In the genomic region with DNA sequence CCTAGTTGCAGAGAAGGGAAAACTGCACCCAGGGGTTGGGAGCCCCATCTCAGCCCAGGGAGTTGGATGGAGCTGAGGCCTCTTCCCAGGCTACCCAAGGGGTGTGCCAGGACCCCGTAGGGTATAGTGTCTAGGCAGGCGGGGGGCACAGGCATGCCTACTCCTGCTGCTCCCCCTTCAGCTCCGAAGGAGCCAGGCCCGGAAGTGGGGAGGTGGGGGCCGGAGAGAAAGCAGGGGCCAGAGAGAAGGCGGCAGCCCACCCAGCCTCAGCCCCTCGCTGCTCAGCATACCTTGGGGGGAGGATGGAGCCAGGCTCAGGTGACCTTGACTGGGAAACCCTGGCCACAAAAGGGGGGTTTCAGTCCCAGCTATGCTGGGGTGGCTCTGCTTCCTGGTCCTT, we compare ENCODE assay signal across 12 cellular contexts. TPM values are rescaled to one million over a fixed set of nuclear protein-coding genes. Genes with fewer than 3 reads are reported as not detected.
DNase-seq lines count a peak whose midpoint lies in the region; ATAC-seq and TF ChIP-seq lines count a peak whose summit lies in the region.
"Had no signal": no experiment of that assay in that cellular context is flagged by ENCODE, and none has a peak within 500 bp of the region (broad histone marks: within the 10 kb centered on the region; RNA-seq: fewer than 3 reads in every experiment).

No MANE protein-coding gene starts in this region.

- H3K27me3 Mint-ChIP-seq in endodermal cell (ENCODE audit: insufficient read depth) (peaks cover 15% of the 10 kb centered on the region), mesothelial cell of epicardium (ENCODE audit: low read depth) (peaks cover 2% of the 10 kb centered on the region)
- H3K27me3 Mint-ChIP-seq in stimulated activated naive CD8-positive, alpha-beta T cell treated with anti-CD3 and anti-CD28 coated beads, Interleukin-15, amount 100 ng/mL, for 72 hours, result peaks cover 50% of the 10 kb centered on the region

- H4K20me1 ChIP-seq in PC-3 (ENCODE audit: low read length), result 0 out of 2 replicates have a peak, but pooled peaks cover 10% of the 10 kb centered on the region

- H3K9me3 Mint-ChIP-seq in endodermal cell (no peaks in the 10 kb centered on the region), mesothelial cell of epicardium (no peaks in the 10 kb centered on the region)
- no peaks in the 10 kb centered on the region for H3K9me3 Mint-ChIP-seq in stimulated activated naive CD8-positive, alpha-beta T cell treated with anti-CD3 and anti-CD28 coated beads, Interleukin-15, amount 100 ng/mL, for 72 hours

- CTCF ChIA-PET in PC-3 (lab: Charles Lee), result interaction anchor here (0.7 to 0.9 kb wide), 2 partner anchors 9 to 258 kb away, joined by 3 to 6 read pairs; no protein-coding TSS in a partner anchor

- TF ChIP-seq POLR2A in transverse colon (IDR thresholded peaks at IDR 0.05), result no peak

- H3K27ac ChIP-seq in PC-3 (ENCODE audit: low read length) (no peak overlapping the region), endodermal cell (ENCODE audit: low read depth, low read length) (peak overlapping the region; percentile 43), transverse colon (peak overlapping the region; percentile 75 to 85 (median 82))

- H3K27me3 ChIP-seq in PC-3 (ENCODE audit: low read length) (no peaks in the 10 kb centered on the region), endodermal cell (ENCODE audit: control insufficient read depth, insufficient read depth, low read length, poor library complexity, severe bottlenecking) (peaks cover 25% of the 10 kb centered on the region), transverse colon (peaks cover 14% of the 10 kb centered on the region)

- no peaks in the 10 kb centered on the region for H3K36me3 ChIP-seq in PC-3 (ENCODE audit: low read depth, low read length)
- no peaks in the 10 kb centered on the region for H3K36me3 ChIP-seq in endodermal cell (ENCODE audit: control insufficient read depth, insufficient read depth, low read length)
- no peaks in the 10 kb centered on the region for H3K36me3 ChIP-seq in transverse colon

- no peak for ATAC-seq in PC-3
- ATAC-seq in stimulated activated naive CD8-positive, alpha-beta T cell treated with anti-CD3 and anti-CD28 coated beads, Interleukin-15, amount 100 ng/mL, for 72 hours, result no peak

- peaks cover 43% of the 10 kb centered on the region for H3K4me1 Mint-ChIP-seq in endodermal cell
- peaks cover 76% of the 10 kb centered on the region for H3K4me1 Mint-ChIP-seq in mesothelial cell of epicardium
- H3K4me1 Mint-ChIP-seq in stimulated activated naive CD8-positive, alpha-beta T cell treated with anti-CD3 and anti-CD28 coated beads, Interleukin-15, amount 100 ng/mL, for 72 hours, result peaks cover 20% of the 10 kb centered on the region

- no peak for TF ChIP-seq EP300 in transverse colon (IDR thresholded peaks at IDR 0.05; ENCODE audit: low read depth)

- no peaks in the 10 kb centered on the region for H3F3A ChIP-seq in PC-3 (ENCODE audit: low read length, unreplicated experiment)

- H3K79me2 ChIP-seq in PC-3 (ENCODE audit: low read length), result peaks cover 34% of the 10 kb centered on the region

- BruUV-seq in PC-3 (replicated peaks; lab: Mats Ljungman, UMichigan), result no TSS peak

- intact Hi-C loops in PC-3 (cut with micrococcal nuclease) (loop anchor here (5.0 kb wide), 1 partner anchor 71 kb away; no protein-coding TSS in a partner anchor), transverse colon (cut with DNase I; ENCODE audit: low total_unique reads) (no loop called here)

- H2AFZ ChIP-seq in PC-3 (ENCODE audit: low read length), result peak overlapping the region; percentile 24; the same call in 1 of the 2 replicates

- peak overlapping the region; percentile 70 for H3K27ac Mint-ChIP-seq in endodermal cell
- peak overlapping the region; percentile 86 for H3K27ac Mint-ChIP-seq in mesothelial cell of epicardium
- no peak overlapping the region for H3K27ac Mint-ChIP-seq in stimulated activated naive CD8-positive, alpha-beta T cell treated with anti-CD3 and anti-CD28 coated beads, Interleukin-15, amount 100 ng/mL, for 72 hours
- H3K27ac Mint-ChIP-seq: activated naive CD8-positive, alpha-beta T cell had no signal

- H3K9me3 ChIP-seq in PC-3 (ENCODE audit: low read length), result no peaks in the 10 kb centered on the region
- no peaks in the 10 kb centered on the region for H3K9me3 ChIP-seq in endodermal cell (ENCODE audit: control insufficient read depth, low read length)
- no peaks in the 10 kb centered on the region for H3K9me3 ChIP-seq in transverse colon

- H3K4me3 ChIP-seq in PC-3 (ENCODE audit: low read length) (peak overlapping the region; percentile 81), endodermal cell (ENCODE audit: low read length) (peak overlapping the region; percentile 85), transverse colon (peak overlapping the region in 3 of 4 donors; percentile 53 to 64 (median 62))

- H3K9ac ChIP-seq in PC-3 (ENCODE audit: low read length) (peak overlapping the region; percentile 82), endodermal cell (ENCODE audit: extremely low read depth, low read length, poor library complexity, severe bottlenecking) (no peak overlapping the region)

- TF ChIP-seq CTCF in PC-3 (conservative IDR thresholded peaks at IDR 0.05; ENCODE audit: low read depth, low read length) (no peak), endodermal cell (conservative IDR thresholded peaks at IDR 0.05) (no peak), mesothelial cell of epicardium (IDR thresholded peaks at IDR 0.05; ENCODE audit: unreplicated experiment) (no peak), transverse colon (IDR thresholded peaks at IDR 0.05) (no peak)

- 30 to 41% methylated on average over 4 to 7 of the region's 7 CpGs for WGBS in endodermal cell (ENCODE audit: insufficient coverage in 1 of 2, insufficient read length in 1 of 2), 2 experiments
- 40% methylated on average over 7 of the region's 7 CpGs; no CpG with 5 or more reads in 1 of the 2 donors for WGBS in transverse colon (ENCODE audit: low coverage in 1 of 2), 2 donors

- in situ Hi-C loops in transverse colon (cut with MboI; ENCODE audit: low pct_ligation_motif_present in 1 of 4, low pct_unique_long_range_greater_than_20kb in 1 of 4, low sequenced_read_pairs in 3 of 4), result no loop called here

- POLR2A ChIA-PET in PC-3 (lab: Charles Lee; ENCODE audit: unreplicated experiment), result interaction anchor here (0.7 kb wide), 2 partner anchors 9 to 518 kb away, joined by 3 to 5 read pairs; no protein-coding TSS in a partner anchor

- peaks cover 2% of the 10 kb centered on the region for H3K36me3 Mint-ChIP-seq in endodermal cell (ENCODE audit: low read depth)
- H3K36me3 Mint-ChIP-seq in mesothelial cell of epicardium, result peaks cover 5% of the 10 kb centered on the region
- H3K36me3 Mint-ChIP-seq: activated naive CD8-positive, alpha-beta T cell had no signal

- H3K9me2 ChIP-seq in PC-3 (replicated peaks; ENCODE audit: low read length), result no peaks in the 10 kb centered on the region

- H3K4me1 ChIP-seq in PC-3 (ENCODE audit: insufficient read depth, low read length) (peaks cover 49% of the 10 kb centered on the region), endodermal cell (ENCODE audit: control insufficient read depth, insufficient read depth, low read length) (peaks cover 19% of the 10 kb centered on the region), transverse colon (peaks cover 20 to 66% (median 46%) of the 10 kb centered on the region in 4 donors)

- H3K4me3 Mint-ChIP-seq in endodermal cell (peak overlapping the region; percentile 93), mesothelial cell of epicardium (peak overlapping the region; percentile 92)
- no peak overlapping the region for H3K4me3 Mint-ChIP-seq in stimulated activated naive CD8-positive, alpha-beta T cell treated with anti-CD3 and anti-CD28 coated beads, Interleukin-15, amount 100 ng/mL, for 72 hours

- no peak for DNase-seq in PC-3
- no peak for DNase-seq in endodermal cell
- no peak for DNase-seq in mesothelial cell of epicardium (ENCODE audit: low spot score in 2 of 2, unreplicated experiment in 2 of 2)
- DNase-seq in transverse colon, result no peak
- no peak for DNase-seq in activated CD4-positive, CD25-positive, alpha-beta regulatory T cell (lab: John Stamatoyannopoulos, UW)
- no peak for DNase-seq in NCI-H1694 treated with DMSO at 0.1 percent for 48 hours (lab: John Stamatoyannopoulos, UW)
- no peak for DNase-seq in stimulated activated naive CD8-positive, alpha-beta T cell treated with anti-CD3 and anti-CD28 coated beads, Interleukin-15, amount 100 ng/mL, for 72 hours
- no peak for DNase-seq in KG1 (lab: John Stamatoyannopoulos, UW)
- DNase-seq: OCI-M1; stimulated activated CD4-positive, alpha-beta T cell treated with anti-CD3 and anti-CD28 coated beads, Interleukin-15, amount 100 ng/mL, for 24 hours; substantia nigra had no signal

- peak overlapping the region; percentile 98 for H3K4me2 ChIP-seq in PC-3 (ENCODE audit: low read length)

RNA-seq across cellular contexts. Expression of gene SEMA3F, which starts 1.4 kb away (rescaled TPM):
- 47.3 and 50.5 TPM in 2 replicates for total RNA-seq in PC-3 (2014; rRNA removed)
- 10 to 100 TPM; 44.8 to 63.2 TPM for total RNA-seq in endodermal cell
- 32.1 TPM for polyA plus RNA-seq in endodermal cell (2013, experiment 1 of 2)
- polyA plus RNA-seq in endodermal cell (2013, experiment 2 of 2), result 33.4 TPM
- total RNA-seq in mesothelial cell of epicardium, result 94.5 to 101 TPM (median 99.1 TPM) in 3 replicates
- 10 to 100 TPM in 1 of 4 donors, 1 to 10 TPM in 3; 1.9 to 30.6 (median 3.8) TPM for total RNA-seq in transverse colon

RNA-seq across cellular contexts. Expression of gene GNAT1, which starts 34.9 kb away (rescaled TPM):
- total RNA-seq in PC-3 (2014; rRNA removed), result 0.22 TPM in 1 of 2 replicates, not detected in the other
- total RNA-seq in endodermal cell, result 1 to 10 TPM in 1 of 2 donors, under 1 TPM in 1; 0.42 to 1.2 TPM
- polyA plus RNA-seq in endodermal cell (2013, experiment 1 of 2), result 0.11 TPM
- polyA plus RNA-seq in endodermal cell (2013, experiment 2 of 2), result 0.12 TPM
- 0.27 to 0.98 TPM (median 0.55 TPM) in 3 replicates for total RNA-seq in mesothelial cell of epicardium
- not detected for total RNA-seq in transverse colon

RNA-seq across cellular contexts. Expression of gene SLC38A3, which starts 48.5 kb away (rescaled TPM):
- total RNA-seq in PC-3 (2014; rRNA removed), result 0.17 and 3.3 TPM in 2 replicates
- 1 to 10 TPM; 1.5 to 1.9 TPM for total RNA-seq in endodermal cell
- polyA plus RNA-seq in endodermal cell (2013, experiment 1 of 2), result 4.4 TPM
- 4.3 TPM for polyA plus RNA-seq in endodermal cell (2013, experiment 2 of 2)
- 0.84 to 2.5 TPM (median 1.8 TPM) in 3 replicates for total RNA-seq in mesothelial cell of epicardium
- not detected for total RNA-seq in transverse colon

Comparison
In these comparisons a context has a peak if more than half of its experiments do, and no peak if none do; other contexts are left out.
1. H3K27ac Mint-ChIP-seq: peak in endodermal cell (single experiment) and mesothelial cell of epicardium (single experiment); none in stimulated activated naive CD8-positive, alpha-beta T cell treated with anti-CD3 and anti-CD28 coated beads, Interleukin-15, amount 100 ng/mL, for 72 hours (0 of 2).
2. H3K4me3 Mint-ChIP-seq: peak in endodermal cell (single experiment) and mesothelial cell of epicardium (single experiment); none in stimulated activated naive CD8-positive, alpha-beta T cell treated with anti-CD3 and anti-CD28 coated beads, Interleukin-15, amount 100 ng/mL, for 72 hours (0 of 2).
3. Peak in every context shown above with its lines, with median percentiles within 50 percentile points of each other: H3K4me3 ChIP-seq.